In genomic region chr3:73324203-73325155, GRCh38 we compare ENCODE assay signal across 18 cellular contexts.
DNase-seq lines count a peak whose midpoint lies in the region; ATAC-seq, FAIRE-seq and TF ChIP-seq lines count a peak whose summit lies in the region.
"Had no signal": no experiment of that assay in that cellular context is flagged by ENCODE, and none has a peak within 500 bp of the region (broad histone marks: within the 10 kb centered on the region; RNA-seq: fewer than 3 reads in every experiment).

No MANE protein-coding gene starts in this region.

- peaks cover 18% of the 10 kb centered on the region for H3K4me1 ChIP-seq in neural progenitor cell
- H3K4me1 ChIP-seq: BE2C, body of pancreas had no signal

- no peak overlapping the region for H3K9ac ChIP-seq in neural progenitor cell

- H3K36me3 ChIP-seq in neural progenitor cell, result no peaks in the 10 kb centered on the region
- H3K36me3 ChIP-seq: BE2C had no signal

- H3K79me2 ChIP-seq in neural progenitor cell (ENCODE audit: low read depth), result no peaks in the 10 kb centered on the region

- H3K4me1 Mint-ChIP-seq in neural progenitor cell, result peaks cover 4% of the 10 kb centered on the region
- H3K4me1 Mint-ChIP-seq in activated naive CD8-positive, alpha-beta T cell treated with anti-CD3 and anti-CD28 coated beads, Interleukin-2, amount 50 U/mL, for 24 hours, result no peaks in the 10 kb centered on the region
- H3K4me1 Mint-ChIP-seq: activated CD4-positive, alpha-beta T cell treated with anti-CD3 and anti-CD28 coated beads, Interleukin-2, amount 10 ng/mL, durations not matched to agents 24 days and 14 days; activated T-helper 17 cell treated with anti-CD3 and anti-CD28 coated beads, Interleukin-2, amount 50 U/mL, for 72 hours had no signal

- ATAC-seq in activated naive CD8-positive, alpha-beta T cell treated with anti-CD3 and anti-CD28 coated beads, Interleukin-2, amount 50 U/mL, for 24 hours, result no peak
- ATAC-seq in Right ventricle myocardium superior (ENCODE audit: poor library complexity), result no peak
- ATAC-seq: activated T-helper 17 cell treated with anti-CD3 and anti-CD28 coated beads, Interleukin-2, amount 50 U/mL, for 72 hours; body of pancreas had no signal

- no peaks in the 10 kb centered on the region for H3K27me3 Mint-ChIP-seq in neural progenitor cell (ENCODE audit: insufficient read depth, low read depth)
- H3K27me3 Mint-ChIP-seq in activated naive CD8-positive, alpha-beta T cell treated with anti-CD3 and anti-CD28 coated beads, Interleukin-2, amount 50 U/mL, for 24 hours, result no peaks in the 10 kb centered on the region
- H3K27me3 Mint-ChIP-seq: activated CD4-positive, alpha-beta T cell treated with anti-CD3 and anti-CD28 coated beads, Interleukin-2, amount 10 ng/mL, durations not matched to agents 24 days and 14 days had no signal

- no peaks in the 10 kb centered on the region for H3F3A ChIP-seq in neural progenitor cell (ENCODE audit: low read depth)

- H3K4me3 Mint-ChIP-seq in neural progenitor cell, result no peak overlapping the region
- no peak overlapping the region for H3K4me3 Mint-ChIP-seq in activated naive CD8-positive, alpha-beta T cell treated with anti-CD3 and anti-CD28 coated beads, Interleukin-2, amount 50 U/mL, for 24 hours
- H3K4me3 Mint-ChIP-seq: activated CD4-positive, alpha-beta T cell treated with anti-CD3 and anti-CD28 coated beads, Interleukin-2, amount 10 ng/mL, durations not matched to agents 24 days and 14 days; activated T-helper 17 cell treated with anti-CD3 and anti-CD28 coated beads, Interleukin-2, amount 50 U/mL, for 72 hours; endodermal cell had no signal

- no peaks in the 10 kb centered on the region for H4K20me1 ChIP-seq in neural progenitor cell (ENCODE audit: low read depth)

- FAIRE-seq in frontal cortex (lab: Jason Lieb, UNC), result no peak

- peak; percentile 53 for DNase-seq in AG09309 (ENCODE audit: low read depth)
- DNase-seq in LHCN-M2 (ENCODE audit: low read depth), result peak; percentile 6
- DNase-seq in choroid plexus epithelial cell (ENCODE audit: low read depth), result peak; percentile 2
- no peak for DNase-seq in neural progenitor cell (ENCODE audit: low spot score)
- DNase-seq in NCI-H1694 treated with DMSO at 0.1 percent for 48 hours (lab: John Stamatoyannopoulos, UW), result no peak
- DNase-seq in activated naive CD8-positive, alpha-beta T cell treated with anti-CD3 and anti-CD28 coated beads, Interleukin-2, amount 50 U/mL, for 24 hours, result no peak
- no peak for DNase-seq in frontal cortex (ENCODE audit: low spot score in 2 of 2)
- no peak for DNase-seq in Right ventricle myocardium superior
- DNase-seq: activated CD4-positive, alpha-beta T cell treated with anti-CD3 and anti-CD28 coated beads, Interleukin-2, amount 10 ng/mL, durations not matched to agents 24 days and 14 days; BE2C; body of pancreas; DMS79; endodermal cell; KG1; NCI-H2081 treated with DMSO at 0.1 percent for 48 hours; stimulated activated CD4-positive, alpha-beta T cell treated with anti-CD3 and anti-CD28 coated beads, Interleukin-2, amount 100 ng/mL, for 48 hours; T-helper 2 cell had no signal

- no peak overlapping the region for H3K27ac ChIP-seq in neural progenitor cell
- H3K27ac ChIP-seq: body of pancreas had no signal

- H3K27ac Mint-ChIP-seq in neural progenitor cell, result no peak overlapping the region
- H3K27ac Mint-ChIP-seq in activated naive CD8-positive, alpha-beta T cell treated with anti-CD3 and anti-CD28 coated beads, Interleukin-2, amount 50 U/mL, for 24 hours, result no peak overlapping the region
- H3K27ac Mint-ChIP-seq: activated CD4-positive, alpha-beta T cell treated with anti-CD3 and anti-CD28 coated beads, Interleukin-2, amount 10 ng/mL, durations not matched to agents 24 days and 14 days; activated T-helper 17 cell treated with anti-CD3 and anti-CD28 coated beads, Interleukin-2, amount 50 U/mL, for 72 hours; endodermal cell had no signal

- H3K9me3 Mint-ChIP-seq in neural progenitor cell, result peaks cover 2% of the 10 kb centered on the region
- H3K9me3 Mint-ChIP-seq in activated naive CD8-positive, alpha-beta T cell treated with anti-CD3 and anti-CD28 coated beads, Interleukin-2, amount 50 U/mL, for 24 hours, result peaks cover 5% of the 10 kb centered on the region
- H3K9me3 Mint-ChIP-seq: activated CD4-positive, alpha-beta T cell treated with anti-CD3 and anti-CD28 coated beads, Interleukin-2, amount 10 ng/mL, durations not matched to agents 24 days and 14 days had no signal

- peak overlapping the region; percentile 10 for H3K4me2 ChIP-seq in neural progenitor cell

- no peaks in the 10 kb centered on the region for H3K9me3 ChIP-seq in neural progenitor cell (ENCODE audit: low read depth)
- H3K9me3 ChIP-seq: BE2C had no signal

- H3K4me3 ChIP-seq in AG09309 (ENCODE audit: control insufficient read depth, low read depth, low read length), result no peak overlapping the region
- H3K4me3 ChIP-seq in choroid plexus epithelial cell (ENCODE audit: low read depth, low read length), result no peak overlapping the region
- no peak overlapping the region for H3K4me3 ChIP-seq in neural progenitor cell
- H3K4me3 ChIP-seq: body of pancreas had no signal

- no peaks in the 10 kb centered on the region for H3K27me3 ChIP-seq in neural progenitor cell
- H3K27me3 ChIP-seq: BE2C, body of pancreas had no signal

- H3K36me3 Mint-ChIP-seq in neural progenitor cell, result no peaks in the 10 kb centered on the region
- H3K36me3 Mint-ChIP-seq in activated naive CD8-positive, alpha-beta T cell treated with anti-CD3 and anti-CD28 coated beads, Interleukin-2, amount 50 U/mL, for 24 hours (ENCODE audit: low read depth), result no peaks in the 10 kb centered on the region

- TF ChIP-seq CTCF in AG09309 (IDR thresholded peaks at IDR 0.05; ENCODE audit: control insufficient read depth, insufficient read depth, low read depth, low read length, missing control alignments) (no peak), choroid plexus epithelial cell (conservative IDR thresholded peaks at IDR 0.05; ENCODE audit: low read depth, low read length) (no peak), neural progenitor cell (IDR thresholded peaks at IDR 0.05) (no peak)

- H2AFZ ChIP-seq in neural progenitor cell (replicated peaks), result peak overlapping the region; percentile 54

- intact Hi-C loops in Right ventricle myocardium superior (cut with DNase I), result no loop called here

Comparison
In these comparisons a context has a peak if more than half of its experiments do, and no peak if none do; other contexts are left out.
1. DNase-seq: peak in AG09309 (single experiment), LHCN-M2 (single experiment) and choroid plexus epithelial cell (single experiment); none in neural progenitor cell (single experiment), NCI-H1694 treated with DMSO at 0.1 percent for 48 hours (single experiment), activated naive CD8-positive, alpha-beta T cell treated with anti-CD3 and anti-CD28 coated beads, Interleukin-2, amount 50 U/mL, for 24 hours (single experiment), frontal cortex (0 of 2) and Right ventricle myocardium superior (single experiment).